7 cellular contexts compared by ENCODE assay signal in the genomic region with DNA sequence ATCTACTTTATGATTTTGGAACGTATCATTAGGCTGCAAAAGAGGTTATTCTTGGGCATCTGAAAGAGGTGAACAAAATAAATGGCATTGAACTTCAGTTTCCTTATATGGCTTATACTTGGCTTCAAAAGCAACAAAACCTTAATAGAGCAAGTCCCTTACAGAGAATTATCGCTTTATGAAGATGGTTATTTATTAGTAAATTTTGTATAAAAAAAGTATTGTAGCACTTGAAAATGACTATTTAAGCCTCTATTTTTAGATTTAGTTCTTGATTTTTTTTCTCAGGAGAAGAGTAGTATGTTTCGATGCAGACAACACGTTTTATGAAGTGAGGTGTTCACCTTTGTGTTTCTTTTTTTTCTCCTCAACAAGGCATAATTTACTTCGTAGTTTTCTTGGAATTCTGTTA. TPM values are rescaled to one million over a fixed set of nuclear protein-coding genes. Genes with fewer than 3 reads are reported as not detected.
DNase-seq lines count a peak whose midpoint lies in the region; ATAC-seq, FAIRE-seq and TF ChIP-seq lines count a peak whose summit lies in the region.

No MANE protein-coding gene starts in this region.

- 12 to 19% (median 14%) methylated on average over 5 of the region's 5 CpGs for WGBS in small intestine, 3 donors

- FAIRE-seq in small intestine (lab: Jason Lieb, UNC): no peak

- no peaks in the 10 kb centered on the region for H3K36me3 ChIP-seq in HCT116 (ENCODE audit: control insufficient read depth in 1 of 2, insufficient read depth in 2 of 2, low read length in 2 of 2)
- no peaks in the 10 kb centered on the region for H3K36me3 ChIP-seq in small intestine (ENCODE audit: control insufficient read depth in 2 of 2, insufficient read depth in 2 of 2, low read length in 2 of 2)

- H4K20me1 ChIP-seq in HCT116 (ENCODE audit: insufficient read depth): peaks cover 6% of the 10 kb centered on the region; the same call in 1 of the 2 replicates

- peaks cover 57 to 69% (median 60%) of the 10 kb centered on the region in 3 donors for H3K4me1 Mint-ChIP-seq in T-cell

- peaks cover 71% of the 10 kb centered on the region for H3K79me2 ChIP-seq in HCT116 (ENCODE audit: insufficient read depth, low read length)

- H3K27me3 Mint-ChIP-seq in T-cell: no peaks in the 10 kb centered on the region

- no TSS peak for BruUV-seq in HCT116 (replicated peaks; lab: Mats Ljungman, UMichigan)

- H3K4me2 ChIP-seq in HCT116 (ENCODE audit: low read length): peak overlapping the region; percentile 79

- H3K9me3 ChIP-seq in HCT116 (ENCODE audit: control insufficient read depth in 1 of 2, insufficient read depth in 1 of 2, low read depth in 1 of 2, low read length in 2 of 2) (no peaks in the 10 kb centered on the region), small intestine (ENCODE audit: control insufficient read depth, low read depth) (no peaks in the 10 kb centered on the region)

- peak overlapping the region; percentile 88 to 99 (median 90) for H3K4me3 Mint-ChIP-seq in T-cell

- no peaks in the 10 kb centered on the region for H3K27me3 ChIP-seq in HCT116 (ENCODE audit: insufficient read depth, low read length)
- H3K27me3 ChIP-seq in foreskin keratinocyte: no peaks in the 10 kb centered on the region
- H3K27me3 ChIP-seq in small intestine (ENCODE audit: control insufficient read depth in 2 of 2, insufficient read depth in 2 of 2, low read length in 2 of 2): no peaks in the 10 kb centered on the region

- DNase-seq in HCT116 (ENCODE audit: low read depth, low spot score): no peak
- no peak for DNase-seq in T-cell
- DNase-seq in foreskin keratinocyte: no peak
- peak; percentile 14 for DNase-seq in small intestine
- DNase-seq in H4 (ENCODE audit: low spot score): no peak

- RAD21 ChIA-PET in HCT116 (lab: Charles Lee; ENCODE audit: low non-redundant PET in 1 of 2, low total read pairs in 2 of 2, uncharacterized antibody in 2 of 2, unreplicated experiment in 2 of 2): no interaction called here

- peak overlapping the region; percentile 87 for H3K9ac ChIP-seq in HCT116 (ENCODE audit: low read length)

- H3K36me3 Mint-ChIP-seq in T-cell: peaks cover 17% of the 10 kb centered on the region

- ATAC-seq in HCT116 (no peak), T-cell (replicated peaks in 1 of 4) (no peak), foreskin keratinocyte (no peak), HG03025 (IDR thresholded peaks at IDR 0.05; ENCODE audit: low FRiP score, unreplicated experiment) (no peak), GM19452 (IDR thresholded peaks at IDR 0.05; ENCODE audit: unreplicated experiment) (no peak)

- no peak overlapping the region for H2AFZ ChIP-seq in HCT116 (ENCODE audit: low read depth, low read length, poor library complexity, severe bottlenecking)

- H3K9me2 ChIP-seq in HCT116 (ENCODE audit: insufficient read depth): no peaks in the 10 kb centered on the region

- no peak for TF ChIP-seq POLR2A in HCT116 (IDR thresholded peaks at IDR 0.05; ENCODE audit: borderline replicate concordance, extremely low read depth, insufficient read depth, insufficient read length)

- intact Hi-C loops in HCT116 (cut with micrococcal nuclease): loop anchor here (5.0 kb wide), 2 partner anchors 186 to 206 kb away; a partner anchor contains a TSS

- no peaks in the 10 kb centered on the region for H3K9me3 Mint-ChIP-seq in T-cell

- peak overlapping the region; percentile 91 to 97 for H3K27ac Mint-ChIP-seq in T-cell

- CTCF ChIA-PET in HCT116 (lab: Charles Lee) (no interaction called here), T-cell (lab: Charles Lee) (interaction anchor here in 1 of 2 donors (0.6 to 0.7 kb wide), 2 partner anchors 168 to 378 kb away, joined by 3 read pairs; no protein-coding TSS in a partner anchor)

- peak overlapping the region; percentile 81 to 90 for H3K4me3 ChIP-seq in HCT116 (replicated peaks in 1 of 2; ENCODE audit: low read depth in 1 of 2, low read length in 2 of 2)
- H3K4me3 ChIP-seq in small intestine (ENCODE audit: low read depth in 1 of 2, low read length in 2 of 2): peak overlapping the region in 1 of 2 donors; percentile 92

- POLR2A ChIA-PET in HCT116 (lab: Charles Lee) (no interaction called here), T-cell (lab: Charles Lee) (interaction anchor here in 1 of 2 donors (0.7 kb wide), 1 partner anchor 16 kb away, joined by 4 read pairs; no protein-coding TSS in a partner anchor)

- H3K4me1 ChIP-seq in HCT116 (ENCODE audit: control insufficient read depth in 1 of 2, insufficient read depth in 2 of 2, low read length in 2 of 2): peaks cover 22 to 65% of the 10 kb centered on the region in 2 experiments
- H3K4me1 ChIP-seq in foreskin keratinocyte: peaks cover 8% of the 10 kb centered on the region
- peaks cover under 1 to 2% of the 10 kb centered on the region in 2 donors for H3K4me1 ChIP-seq in small intestine (ENCODE audit: control insufficient read depth in 2 of 2, insufficient read depth in 1 of 2, low read depth in 1 of 2, low read length in 1 of 2)

- no peak for TF ChIP-seq RAD21 in HCT116 (IDR thresholded peaks at IDR 0.05; ENCODE audit: low read depth)

- TF ChIP-seq CTCF in HCT116 (IDR thresholded peaks at IDR 0.05 in 2 of 3, conservative IDR thresholded peaks at IDR 0.05 in 1 of 3; ENCODE audit: borderline replicate concordance in 1 of 3, insufficient read depth in 1 of 3, low read depth in 2 of 3, low read length in 2 of 3) (no peak), foreskin keratinocyte (conservative IDR thresholded peaks at IDR 0.05) (no peak)

- no peak overlapping the region for H3K27ac ChIP-seq in HCT116 (ENCODE audit: low read depth, low read length)
- peak overlapping the region; percentile 94 for H3K27ac ChIP-seq in foreskin keratinocyte
- no peak overlapping the region for H3K27ac ChIP-seq in small intestine (ENCODE audit: low read depth in 1 of 2, low read length in 1 of 2)

TF ChIP-seq in HCT116, 20 proteins besides CTCF, POLR2A, EP300 and RAD21:
- TF ChIP-seq, protein P1, sequence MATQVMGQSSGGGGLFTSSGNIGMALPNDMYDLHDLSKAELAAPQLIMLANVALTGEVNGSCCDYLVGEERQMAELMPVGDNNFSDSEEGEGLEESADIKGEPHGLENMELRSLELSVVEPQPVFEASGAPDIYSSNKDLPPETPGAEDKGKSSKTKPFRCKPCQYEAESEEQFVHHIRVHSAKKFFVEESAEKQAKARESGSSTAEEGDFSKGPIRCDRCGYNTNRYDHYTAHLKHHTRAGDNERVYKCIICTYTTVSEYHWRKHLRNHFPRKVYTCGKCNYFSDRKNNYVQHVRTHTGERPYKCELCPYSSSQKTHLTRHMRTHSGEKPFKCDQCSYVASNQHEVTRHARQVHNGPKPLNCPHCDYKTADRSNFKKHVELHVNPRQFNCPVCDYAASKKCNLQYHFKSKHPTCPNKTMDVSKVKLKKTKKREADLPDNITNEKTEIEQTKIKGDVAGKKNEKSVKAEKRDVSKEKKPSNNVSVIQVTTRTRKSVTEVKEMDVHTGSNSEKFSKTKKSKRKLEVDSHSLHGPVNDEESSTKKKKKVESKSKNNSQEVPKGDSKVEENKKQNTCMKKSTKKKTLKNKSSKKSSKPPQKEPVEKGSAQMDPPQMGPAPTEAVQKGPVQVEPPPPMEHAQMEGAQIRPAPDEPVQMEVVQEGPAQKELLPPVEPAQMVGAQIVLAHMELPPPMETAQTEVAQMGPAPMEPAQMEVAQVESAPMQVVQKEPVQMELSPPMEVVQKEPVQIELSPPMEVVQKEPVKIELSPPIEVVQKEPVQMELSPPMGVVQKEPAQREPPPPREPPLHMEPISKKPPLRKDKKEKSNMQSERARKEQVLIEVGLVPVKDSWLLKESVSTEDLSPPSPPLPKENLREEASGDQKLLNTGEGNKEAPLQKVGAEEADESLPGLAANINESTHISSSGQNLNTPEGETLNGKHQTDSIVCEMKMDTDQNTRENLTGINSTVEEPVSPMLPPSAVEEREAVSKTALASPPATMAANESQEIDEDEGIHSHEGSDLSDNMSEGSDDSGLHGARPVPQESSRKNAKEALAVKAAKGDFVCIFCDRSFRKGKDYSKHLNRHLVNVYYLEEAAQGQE (IDR thresholded peaks at IDR 0.05; ENCODE audit: low read depth): no peak
- TF ChIP-seq SRF (IDR thresholded peaks at IDR 0.05; ENCODE audit: low read depth): 0 out of 2 replicates have a peak, but pooled peaks have one; percentile 26
- no peak for TF ChIP-seq EZH2phosphoT487 (IDR thresholded peaks at IDR 0.05; ENCODE audit: borderline replicate concordance)

RNA-seq across cellular contexts. Expression of a gene that starts 2.0 kb away (rescaled TPM):
- total RNA-seq in HCT116 (2021; ENCODE audit: unreplicated experiment) (57.4 TPM), T-cell (100 to 1,000 TPM; 105 to 125 (median 112) TPM), foreskin keratinocyte (51.3 and 53.3 TPM in 2 replicates)
- polyA plus RNA-seq in HCT116 (2012): 10.5 and 11.8 TPM in 2 replicates
- polyA plus RNA-seq in foreskin keratinocyte (6.9 and 7.6 TPM in 2 replicates), small intestine (10 to 100 TPM; 17.5 to 50.8 (median 29.7) TPM)
- total RNA-seq in H4 (2014; rRNA removed; shearing (Covaris generic)): 30.8 and 33.9 TPM in 2 replicates
